Comparison of ENCODE assay signal across 11 cellular contexts in genomic region chr11:45285931-45286632, GRCh38. TPM values are rescaled to one million over a fixed set of nuclear protein-coding genes. Genes with fewer than 3 reads are reported as not detected.
DNase-seq lines count a peak whose midpoint lies in the region; ATAC-seq and TF ChIP-seq lines count a peak whose summit lies in the region.
"Had no signal": no experiment of that assay in that cellular context is flagged by ENCODE, and none has a peak within 500 bp of the region (broad histone marks: within the 10 kb centered on the region; RNA-seq: fewer than 3 reads in every experiment).

Gene SYT13 (minus strand): TSS chr11:45286341. CDS start chr11:45286207, 134 bp downstream.

- H3K27ac ChIP-seq in A673 (ENCODE audit: low read depth, low read length, poor library complexity, severe bottlenecking) (no peak within 1 kb of the TSS), cingulate gyrus (ENCODE audit: low read depth, low read length) (peak within 1 kb of the TSS; percentile 29), lower lobe of right lung (no peak within 1 kb of the TSS)
- H3K27ac ChIP-seq: BLaER1 treated with 17β-estradiol and CSF1 and Interleukin-3, amounts not matched to agents 10 nM and 100 nM had no signal

- ATAC-seq in lower lobe of right lung (peak; percentile 64 to 70), HG03460 (IDR thresholded peaks at IDR 0.05; ENCODE audit: unreplicated experiment) (no peak), GM18858 (IDR thresholded peaks at IDR 0.05; ENCODE audit: unreplicated experiment) (no peak), HG03095 (IDR thresholded peaks at IDR 0.05; ENCODE audit: unreplicated experiment) (no peak)

- peak within 1 kb of the TSS; percentile 12 for H3K4me3 ChIP-seq in A673 (ENCODE audit: low read depth, low read length, poor library complexity, severe bottlenecking)
- peak within 1 kb of the TSS; percentile 6 for H3K4me3 ChIP-seq in lower lobe of right lung
- H3K4me3 ChIP-seq: BLaER1 treated with 17β-estradiol and CSF1 and Interleukin-3, amounts not matched to agents 10 nM and 100 nM had no signal

- BruUV-seq in A673 (replicated peaks; lab: Mats Ljungman, UMichigan): no TSS peak

- H3K4me1 ChIP-seq in A673 (ENCODE audit: insufficient read depth, low read length, poor library complexity, severe bottlenecking): no peaks in the 10 kb centered on the region
- H3K4me1 ChIP-seq in lower lobe of right lung: peaks cover 5% of the 10 kb centered on the region

- intact Hi-C loops in A673 (cut with micrococcal nuclease; ENCODE audit: unreplicated experiment) (no loop called here), lower lobe of right lung (cut with DNase I) (no loop called here)

- POLR2A ChIA-PET in A673 (lab: Charles Lee; ENCODE audit: low non-redundant PET): no interaction called here

- CTCF ChIA-PET in A673 (lab: Charles Lee): interaction anchor here (3.5 kb wide), 1 partner anchor 175 kb away, joined by 11 read pairs; no protein-coding TSS in a partner anchor

- TF ChIP-seq CTCF in A673 (conservative IDR thresholded peaks at IDR 0.05; ENCODE audit: low read depth, low read length) (no peak), lower lobe of right lung (IDR thresholded peaks at IDR 0.05) (no peak)

- DNase-seq in A673 (ENCODE audit: low spot score): no peak
- DNase-seq in NCI-H1417 (lab: John Stamatoyannopoulos, UW): peak in 2 of 3 experiments; percentile 67 to 72
- no peak for DNase-seq in lower lobe of right lung
- no peak for DNase-seq in HCEC 1CT
- DNase-seq: activated CD4-positive, alpha-beta T cell treated with anti-CD3 and anti-CD28 coated beads, Interleukin-2, amount 50 U/mL, for 1 hour had no signal

- H3K36me3 ChIP-seq in A673 (ENCODE audit: insufficient read depth, low read length, poor library complexity, severe bottlenecking): no peaks in the 10 kb centered on the region
- H3K36me3 ChIP-seq in lower lobe of right lung: no peaks in the 10 kb centered on the region
- H3K36me3 ChIP-seq: BLaER1 treated with 17β-estradiol and CSF1 and Interleukin-3, amounts not matched to agents 10 nM and 100 nM had no signal

- H3K9me3 ChIP-seq in A673 (ENCODE audit: low read depth, low read length, poor library complexity, severe bottlenecking) (no peaks in the 10 kb centered on the region), lower lobe of right lung (peaks cover 4% of the 10 kb centered on the region)

- H3K27me3 ChIP-seq in A673 (replicated peaks; ENCODE audit: insufficient read depth, low read depth, low read length, poor library complexity) (peaks cover 71% of the 10 kb centered on the region), lower lobe of right lung (ENCODE audit: low read depth) (peaks cover 65% of the 10 kb centered on the region)

RNA-seq across cellular contexts. Expression of gene SYT13, which starts in this region (rescaled TPM):
- total RNA-seq in A673 (2021) (0.30 and 0.83 TPM in 2 replicates), lower lobe of right lung (not detected)
- total RNA-seq: LHCN-M2 had no signal

Comparison
In these comparisons a context has a peak if more than half of its experiments do, and no peak if none do; other contexts are left out.
1. Peak in ATAC-seq and H3K4me3 ChIP-seq in lower lobe of right lung; RNA of the gene not detected or under 1 TPM.
2. DNase-seq: peak in NCI-H1417 (2 of 3); none in A673 (single experiment), lower lobe of right lung (single experiment) and HCEC 1CT (single experiment).